16 cellular contexts compared by ENCODE assay signal in the genomic region with DNA sequence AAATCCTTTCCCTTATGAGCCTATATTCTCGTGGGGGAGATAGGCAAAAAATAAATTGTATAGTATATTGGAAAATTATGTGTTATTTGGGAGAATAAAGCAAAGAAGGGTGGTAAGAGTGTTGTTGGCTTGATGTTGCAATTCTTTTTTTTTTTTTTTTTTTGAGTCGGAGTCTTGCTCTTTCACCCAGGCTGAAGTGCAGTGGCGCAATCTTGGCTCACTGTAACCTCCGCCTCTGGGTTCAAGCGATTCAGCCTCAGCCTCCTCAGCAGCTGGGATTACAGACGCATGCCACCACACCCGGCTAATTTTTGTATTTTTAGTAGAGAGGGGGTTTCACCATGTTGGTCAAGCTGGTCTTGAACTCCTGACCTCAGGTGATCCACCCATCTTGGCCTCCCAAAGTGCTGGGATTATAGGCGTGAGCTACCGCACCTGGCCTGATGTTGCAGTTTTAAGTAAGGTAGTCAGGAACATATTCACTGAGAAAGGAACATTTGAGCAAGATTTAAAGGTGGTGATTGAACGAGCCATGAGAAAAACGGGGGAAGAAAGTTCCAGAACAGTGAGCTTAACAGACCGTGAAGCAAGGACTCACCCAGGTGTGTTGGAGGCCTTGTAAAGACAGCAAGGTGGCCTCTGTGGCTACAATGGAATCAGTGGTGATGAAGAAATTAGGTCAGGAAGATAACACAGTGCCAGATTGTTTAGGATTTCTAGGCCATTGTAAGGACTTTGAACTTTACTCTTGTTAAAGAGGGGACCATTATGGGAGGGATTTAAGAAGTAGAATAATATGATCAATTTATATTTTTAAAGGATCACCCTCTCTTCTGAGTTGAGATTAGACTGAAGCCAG. TPM values are rescaled to one million over a fixed set of nuclear protein-coding genes. Genes with fewer than 3 reads are reported as not detected.
DNase-seq lines count a peak whose midpoint lies in the region; ATAC-seq and TF ChIP-seq lines count a peak whose summit lies in the region.
"Had no signal": no experiment of that assay in that cellular context is flagged by ENCODE, and none has a peak within 500 bp of the region (broad histone marks: within the 10 kb centered on the region; RNA-seq: fewer than 3 reads in every experiment).

No MANE protein-coding gene starts in this region.

- TF ChIP-seq CTCF in foreskin keratinocyte (conservative IDR thresholded peaks at IDR 0.05), result no peak

- DNase-seq in activated T-cell treated with anti-CD3 and anti-CD28 coated beads, Interleukin-2, amount 50 U/mL, for 24 hours, result no peak
- no peak for DNase-seq in activated T-cell treated with anti-CD3 and anti-CD28 coated beads for 4 hours
- peak; percentile 65 for DNase-seq in SKM-1 treated with dmso at 0.1 percent for 144 hours (lab: John Stamatoyannopoulos, UW; ENCODE audit: unreplicated experiment)
- peak; percentile 64 for DNase-seq in left lobe of liver (ENCODE audit: low spot score)
- no peak for DNase-seq in dedifferentiated amniotic fluid mesenchymal stem cell (ENCODE audit: extremely low spot score)
- no peak for DNase-seq in foreskin keratinocyte
- DNase-seq in SJCRH30, result no peak
- DNase-seq: activated CD4-positive, alpha-beta T cell treated with anti-CD3 and anti-CD28 coated beads for 1 hour; cerebellar nuclear complex; GDM1; NCI-H69; psoas muscle; T-helper 1 cell had no signal

- H3K9me3 Mint-ChIP-seq in activated T-cell treated with anti-CD3 and anti-CD28 coated beads, Interleukin-2, amount 50 U/mL, for 24 hours, result no peaks in the 10 kb centered on the region
- H3K9me3 Mint-ChIP-seq in stimulated activated memory B cell treated with anti-CD40 and anti-IgM and Interleukin-4, amounts not matched to agents 10 μg/mL and 1 μg/mL and 100 μg/mL, for 72 hours, result no peaks in the 10 kb centered on the region

- H3K27ac Mint-ChIP-seq in activated T-cell treated with anti-CD3 and anti-CD28 coated beads, Interleukin-2, amount 50 U/mL, for 24 hours, result peak overlapping the region; percentile 22
- peak overlapping the region; percentile 28 for H3K27ac Mint-ChIP-seq in stimulated activated memory B cell treated with anti-CD40 and anti-IgM and Interleukin-4, amounts not matched to agents 10 μg/mL and 1 μg/mL and 100 μg/mL, for 72 hours

- peaks cover 67% of the 10 kb centered on the region for H3K4me1 Mint-ChIP-seq in activated T-cell treated with anti-CD3 and anti-CD28 coated beads, Interleukin-2, amount 50 U/mL, for 24 hours (ENCODE audit: low read depth)
- H3K4me1 Mint-ChIP-seq in stimulated activated memory B cell treated with anti-CD40 and anti-IgM and Interleukin-4, amounts not matched to agents 10 μg/mL and 1 μg/mL and 100 μg/mL, for 72 hours, result peaks cover 63% of the 10 kb centered on the region

- H3K27ac ChIP-seq in foreskin keratinocyte, result no peak overlapping the region
- H3K27ac ChIP-seq in SJCRH30, result no peak overlapping the region
- H3K27ac ChIP-seq: psoas muscle, suprapubic skin had no signal

- H3K36me3 Mint-ChIP-seq in activated T-cell treated with anti-CD3 and anti-CD28 coated beads, Interleukin-2, amount 50 U/mL, for 24 hours (ENCODE audit: low read depth), result peaks cover 6% of the 10 kb centered on the region
- peaks cover 20% of the 10 kb centered on the region for H3K36me3 Mint-ChIP-seq in stimulated activated memory B cell treated with anti-CD40 and anti-IgM and Interleukin-4, amounts not matched to agents 10 μg/mL and 1 μg/mL and 100 μg/mL, for 72 hours

- no peaks in the 10 kb centered on the region for H3K36me3 ChIP-seq in SJCRH30
- H3K36me3 ChIP-seq: Peyer's patch, suprapubic skin had no signal

- no peaks in the 10 kb centered on the region for H3K27me3 Mint-ChIP-seq in activated T-cell treated with anti-CD3 and anti-CD28 coated beads, Interleukin-2, amount 50 U/mL, for 24 hours
- H3K27me3 Mint-ChIP-seq in stimulated activated memory B cell treated with anti-CD40 and anti-IgM and Interleukin-4, amounts not matched to agents 10 μg/mL and 1 μg/mL and 100 μg/mL, for 72 hours, result no peaks in the 10 kb centered on the region

- no peaks in the 10 kb centered on the region for H3K9me3 ChIP-seq in SJCRH30 (replicated peaks)
- H3K9me3 ChIP-seq: Peyer's patch, psoas muscle, suprapubic skin had no signal

- H3K4me1 ChIP-seq in foreskin keratinocyte (no peaks in the 10 kb centered on the region), SJCRH30 (no peaks in the 10 kb centered on the region)
- H3K4me1 ChIP-seq: suprapubic skin had no signal

- no peak overlapping the region for H3K4me3 ChIP-seq in SJCRH30
- H3K4me3 ChIP-seq: Peyer's patch, psoas muscle, suprapubic skin had no signal

- H3K27me3 ChIP-seq in foreskin keratinocyte (no peaks in the 10 kb centered on the region), SJCRH30 (no peaks in the 10 kb centered on the region)
- H3K27me3 ChIP-seq: Peyer's patch, suprapubic skin had no signal

- ATAC-seq in left lobe of liver (peak; percentile 81), foreskin keratinocyte (no peak)
- no peak for ATAC-seq in stimulated activated memory B cell treated with anti-CD40 and anti-IgM and Interleukin-4, amounts not matched to agents 10 μg/mL and 1 μg/mL and 100 μg/mL, for 72 hours

- no peak overlapping the region for H3K4me3 Mint-ChIP-seq in activated T-cell treated with anti-CD3 and anti-CD28 coated beads, Interleukin-2, amount 50 U/mL, for 24 hours
- no peak overlapping the region for H3K4me3 Mint-ChIP-seq in stimulated activated memory B cell treated with anti-CD40 and anti-IgM and Interleukin-4, amounts not matched to agents 10 μg/mL and 1 μg/mL and 100 μg/mL, for 72 hours

RNA-seq across cellular contexts. Expression of a gene that starts 45.8 kb away (rescaled TPM):
- total RNA-seq in left lobe of liver (12.8 TPM), foreskin keratinocyte (16.5 and 17.7 TPM in 2 replicates)
- polyA plus RNA-seq in foreskin keratinocyte, result 4.3 and 5.3 TPM in 2 replicates
- total RNA-seq in SJCRH30 (2014; rRNA removed; shearing (Covaris generic)), result 14.6 and 15.5 TPM in 2 replicates

Comparison
In these comparisons a context has a peak if more than half of its experiments do, and no peak if none do; other contexts are left out.
1. DNase-seq: peak in SKM-1 treated with dmso at 0.1 percent for 144 hours (single experiment) and left lobe of liver (single experiment); none in activated T-cell treated with anti-CD3 and anti-CD28 coated beads, Interleukin-2, amount 50 U/mL, for 24 hours (single experiment), activated T-cell treated with anti-CD3 and anti-CD28 coated beads for 4 hours (single experiment), dedifferentiated amniotic fluid mesenchymal stem cell (single experiment), foreskin keratinocyte (0 of 2) and SJCRH30 (0 of 2).